ENCODE assay signal across 19 cellular contexts in genomic region chr2:43448822-43449110, GRCh38.
A peak's percentile ranks its signal among the peaks of the same experiment; 100 is the strongest.
DNase-seq lines count a peak whose midpoint lies in the region; TF ChIP-seq lines count a peak whose summit lies in the region.
"Had no signal": no experiment of that assay in that cellular context is flagged by ENCODE, and none has a peak within 500 bp of the region (broad histone marks: within the 10 kb centered on the region; RNA-seq: fewer than 3 reads in every experiment).

No MANE protein-coding gene starts in this region.

- H3K9ac ChIP-seq in iPS-20b (ENCODE audit: low read depth, low read length): peak overlapping the region; percentile 62; the same call in 1 of the 2 replicates
- H3K9ac ChIP-seq: BLaER1, GM23248 had no signal

- H3K27ac ChIP-seq in iPS-20b (ENCODE audit: low read length): peak overlapping the region; percentile 87
- no peak overlapping the region for H3K27ac ChIP-seq in right atrium auricular region
- no peak overlapping the region for H3K27ac ChIP-seq in adrenal gland
- H3K27ac ChIP-seq: BLaER1, GM23248 had no signal

- no peaks in the 10 kb centered on the region for H3K9me3 ChIP-seq in iPS-20b (ENCODE audit: insufficient read depth, low read depth, low read length)
- H3K9me3 ChIP-seq in right atrium auricular region: peaks cover 0 to 6% of the 10 kb centered on the region in 2 donors
- peaks cover 0 to 9% (median 0%) of the 10 kb centered on the region in 3 donors for H3K9me3 ChIP-seq in adrenal gland (replicated peaks in 1 of 3)
- H3K9me3 ChIP-seq: MG63 had no signal

- H3K4me3 ChIP-seq in iPS-20b (ENCODE audit: low read length) (no peak overlapping the region), right atrium auricular region (no peak overlapping the region), adrenal gland (no peak overlapping the region)
- H3K4me3 ChIP-seq: BLaER1, GM23248, MG63 had no signal

- H3K9me3 Mint-ChIP-seq in activated CD4-positive, alpha-beta T cell treated with anti-CD3 and anti-CD28 coated beads, Interleukin-2, amount 10 ng/mL, durations not matched to agents 24 days and 14 days: no peaks in the 10 kb centered on the region
- no peaks in the 10 kb centered on the region for H3K9me3 Mint-ChIP-seq in dendritic cell treated with granulocyte-macrophage colony-stimulating factor and Interleukin-4, amounts not matched to agents 40 ng/mL and 50 ng/mL, for 4 days
- peaks cover 24% of the 10 kb centered on the region for H3K9me3 Mint-ChIP-seq in type B pancreatic cell

- H3K4me1 ChIP-seq in iPS-20b (ENCODE audit: insufficient read depth, low read length) (peaks cover 29% of the 10 kb centered on the region), right atrium auricular region (peaks cover 0 to 9% of the 10 kb centered on the region in 2 donors), adrenal gland (replicated peaks in 1 of 2) (peaks cover 0 to 7% of the 10 kb centered on the region in 2 donors)

- intact Hi-C loops in activated CD4-positive, alpha-beta T cell treated with anti-CD3 and anti-CD28 coated beads, Interleukin-2, amount 10 ng/mL, durations not matched to agents 24 days and 14 days (cut with micrococcal nuclease): no loop called here
- intact Hi-C loops in dendritic cell treated with granulocyte-macrophage colony-stimulating factor and Interleukin-4, amounts not matched to agents 40 ng/mL and 50 ng/mL, for 4 days (cut with micrococcal nuclease): no loop called here
- intact Hi-C loops in adrenal gland (cut with DNase I): no loop called here

- H3K36me3 ChIP-seq in iPS-20b (ENCODE audit: insufficient read depth, low read depth, low read length) (no peaks in the 10 kb centered on the region), right atrium auricular region (no peaks in the 10 kb centered on the region), adrenal gland (replicated peaks in 1 of 2) (no peaks in the 10 kb centered on the region)

- no peak overlapping the region for H3K27ac Mint-ChIP-seq in activated CD4-positive, alpha-beta T cell treated with anti-CD3 and anti-CD28 coated beads, Interleukin-2, amount 10 ng/mL, durations not matched to agents 24 days and 14 days
- peak overlapping the region; percentile 37 for H3K27ac Mint-ChIP-seq in dendritic cell treated with granulocyte-macrophage colony-stimulating factor and Interleukin-4, amounts not matched to agents 40 ng/mL and 50 ng/mL, for 4 days
- H3K27ac Mint-ChIP-seq in type B pancreatic cell: peak overlapping the region; percentile 63

- peaks cover 7% of the 10 kb centered on the region for H3K4me1 Mint-ChIP-seq in activated CD4-positive, alpha-beta T cell treated with anti-CD3 and anti-CD28 coated beads, Interleukin-2, amount 10 ng/mL, durations not matched to agents 24 days and 14 days
- H3K4me1 Mint-ChIP-seq in dendritic cell treated with granulocyte-macrophage colony-stimulating factor and Interleukin-4, amounts not matched to agents 40 ng/mL and 50 ng/mL, for 4 days (ENCODE audit: low read depth): peaks cover 55% of the 10 kb centered on the region
- peaks cover 28% of the 10 kb centered on the region for H3K4me1 Mint-ChIP-seq in type B pancreatic cell (ENCODE audit: unreplicated experiment)

- no peak overlapping the region for H3K4me3 Mint-ChIP-seq in activated CD4-positive, alpha-beta T cell treated with anti-CD3 and anti-CD28 coated beads, Interleukin-2, amount 10 ng/mL, durations not matched to agents 24 days and 14 days
- no peak overlapping the region for H3K4me3 Mint-ChIP-seq in dendritic cell treated with granulocyte-macrophage colony-stimulating factor and Interleukin-4, amounts not matched to agents 40 ng/mL and 50 ng/mL, for 4 days
- H3K4me3 Mint-ChIP-seq in type B pancreatic cell: no peak overlapping the region

- H3K27me3 ChIP-seq in iPS-20b (ENCODE audit: insufficient read depth, low read length) (no peaks in the 10 kb centered on the region), right atrium auricular region (no peaks in the 10 kb centered on the region), adrenal gland (no peaks in the 10 kb centered on the region)
- H3K27me3 ChIP-seq: BLaER1, MG63 had no signal

- peaks cover 35% of the 10 kb centered on the region for H3K36me3 Mint-ChIP-seq in activated CD4-positive, alpha-beta T cell treated with anti-CD3 and anti-CD28 coated beads, Interleukin-2, amount 10 ng/mL, durations not matched to agents 24 days and 14 days (ENCODE audit: low read depth)
- peaks cover 19% of the 10 kb centered on the region for H3K36me3 Mint-ChIP-seq in dendritic cell treated with granulocyte-macrophage colony-stimulating factor and Interleukin-4, amounts not matched to agents 40 ng/mL and 50 ng/mL, for 4 days (ENCODE audit: low read depth)
- peaks cover 49% of the 10 kb centered on the region for H3K36me3 Mint-ChIP-seq in type B pancreatic cell

- no peaks in the 10 kb centered on the region for H3K27me3 Mint-ChIP-seq in activated CD4-positive, alpha-beta T cell treated with anti-CD3 and anti-CD28 coated beads, Interleukin-2, amount 10 ng/mL, durations not matched to agents 24 days and 14 days
- H3K27me3 Mint-ChIP-seq in dendritic cell treated with granulocyte-macrophage colony-stimulating factor and Interleukin-4, amounts not matched to agents 40 ng/mL and 50 ng/mL, for 4 days: no peaks in the 10 kb centered on the region
- no peaks in the 10 kb centered on the region for H3K27me3 Mint-ChIP-seq in type B pancreatic cell

- WGBS in adrenal gland, 4 donors: 91 to 98% (median 96%) methylated on average over 1 of the region's 1 CpG

- TF ChIP-seq CTCF in type B pancreatic cell (conservative IDR thresholded peaks at IDR 0.05) (no peak), right atrium auricular region (IDR thresholded peaks at IDR 0.05) (no peak), adrenal gland (IDR thresholded peaks at IDR 0.05) (no peak)

- TF ChIP-seq POLR2A in adrenal gland (IDR thresholded peaks at IDR 0.05): no peak

- DNase-seq in activated CD4-positive, alpha-beta T cell treated with anti-CD3 and anti-CD28 coated beads, Interleukin-2, amount 10 ng/mL, durations not matched to agents 24 days and 14 days: peak; percentile 49
- DNase-seq in activated CD4-positive, alpha-beta T cell treated with anti-CD3 and anti-CD28 coated beads, Interleukin-2, amount 50 U/mL, for 1 hour: no peak
- DNase-seq in type B pancreatic cell (ENCODE audit: extremely low spot score, unreplicated experiment) (no peak), right atrium auricular region (ENCODE audit: low spot score) (no peak), adrenal gland (no peak), NCI-H2107 treated with DMSO at 0.1 percent for 48 hours (lab: John Stamatoyannopoulos, UW; ENCODE audit: unreplicated experiment) (no peak)
- DNase-seq: 8988T, DMS153, GM23248, KG1, MG63, NCI-H1105, NCI-H1694 treated with DMSO at 0.1 percent for 48 hours, NCI-H2171, NCI-H510A, SIG-M5 had no signal
